In genomic region chr4:83932996-83933395, GRCh38 we compare ENCODE assay signal across 20 cellular contexts.
DNase-seq lines count a peak whose midpoint lies in the region; ATAC-seq, FAIRE-seq and TF ChIP-seq lines count a peak whose summit lies in the region.
"Had no signal": no experiment of that assay in that cellular context is flagged by ENCODE, and none has a peak within 500 bp of the region (broad histone marks: within the 10 kb centered on the region; RNA-seq: fewer than 3 reads in every experiment).

No MANE protein-coding gene starts in this region.

- no peaks in the 10 kb centered on the region for H3K36me3 Mint-ChIP-seq in astrocyte (ENCODE audit: low read depth, unreplicated experiment)
- H3K36me3 Mint-ChIP-seq in stimulated activated memory B cell treated with anti-CD40 and anti-IgM and Interleukin-4, amounts not matched to agents 10 μg/mL and 1 μg/mL and 100 μg/mL, for 72 hours, result no peaks in the 10 kb centered on the region
- H3K36me3 Mint-ChIP-seq: CD8-positive, alpha-beta memory T cell had no signal

- no peak for ATAC-seq in GM18519 (IDR thresholded peaks at IDR 0.05; ENCODE audit: low FRiP score, unreplicated experiment)
- no peak for ATAC-seq in stimulated activated memory B cell treated with anti-CD40 and anti-IgM and Interleukin-4, amounts not matched to agents 10 μg/mL and 1 μg/mL and 100 μg/mL, for 72 hours
- ATAC-seq: HepG2 had no signal

- H3K4me1 Mint-ChIP-seq in astrocyte (ENCODE audit: low read depth, unreplicated experiment), result no peaks in the 10 kb centered on the region
- H3K4me1 Mint-ChIP-seq in stimulated activated memory B cell treated with anti-CD40 and anti-IgM and Interleukin-4, amounts not matched to agents 10 μg/mL and 1 μg/mL and 100 μg/mL, for 72 hours, result no peaks in the 10 kb centered on the region
- H3K4me1 Mint-ChIP-seq: B cell; CD8-positive, alpha-beta memory T cell had no signal

- H3K9me3 Mint-ChIP-seq in astrocyte (ENCODE audit: unreplicated experiment), result no peaks in the 10 kb centered on the region
- H3K9me3 Mint-ChIP-seq in stimulated activated memory B cell treated with anti-CD40 and anti-IgM and Interleukin-4, amounts not matched to agents 10 μg/mL and 1 μg/mL and 100 μg/mL, for 72 hours, result peaks cover 2% of the 10 kb centered on the region

- H4K20me1 ChIP-seq in astrocyte (ENCODE audit: insufficient read depth, low read length), result no peaks in the 10 kb centered on the region
- H4K20me1 ChIP-seq: BLaER1 treated with 17β-estradiol and CSF1 and Interleukin-3, amounts not matched to agents 10 nM and 100 nM had no signal

- DNase-seq in ELR (ENCODE audit: low read depth) (peak; percentile 30), astrocyte (ENCODE audit: low read depth) (peak; percentile 1), foreskin fibroblast (peak; percentile 9 to 20), NCI-H1417 (lab: John Stamatoyannopoulos, UW) (no peak), GM19239 (ENCODE audit: insufficient read length, low spot score) (no peak)
- DNase-seq: 8988T; CD8-positive, alpha-beta memory T cell; COR-L47; DMS 273 treated with DMSO at 0.1 percent for 48 hours; DMS53; DND-41; GDM1; GM23248 had no signal

- H3K4me3 ChIP-seq in astrocyte (ENCODE audit: insufficient read depth, low read depth, low read length) (no peak overlapping the region), foreskin fibroblast (ENCODE audit: low read depth in 1 of 2, low read length in 2 of 2) (no peak overlapping the region), skeletal muscle satellite cell (ENCODE audit: low read length) (no peak overlapping the region)
- H3K4me3 ChIP-seq: BLaER1 treated with 17β-estradiol and CSF1 and Interleukin-3, amounts not matched to agents 10 nM and 100 nM; GM23248; HAP-1 had no signal

- H2AFZ ChIP-seq in astrocyte (ENCODE audit: low read depth, low read length), result no peak overlapping the region
- H2AFZ ChIP-seq: GM23248 had no signal

- H3K4me1 ChIP-seq in astrocyte (ENCODE audit: insufficient read depth, low read length) (no peaks in the 10 kb centered on the region), skeletal muscle satellite cell (ENCODE audit: control insufficient read depth, insufficient read depth, low read length) (peaks cover 18% of the 10 kb centered on the region)
- H3K4me1 ChIP-seq: BLaER1 treated with 17β-estradiol and CSF1 and Interleukin-3, amounts not matched to agents 10 nM and 100 nM had no signal

- H3K36me3 ChIP-seq in astrocyte (ENCODE audit: insufficient read depth, low read length) (no peaks in the 10 kb centered on the region), skeletal muscle satellite cell (ENCODE audit: insufficient read depth, low read length) (no peaks in the 10 kb centered on the region)
- H3K36me3 ChIP-seq: BLaER1 treated with 17β-estradiol and CSF1 and Interleukin-3, amounts not matched to agents 10 nM and 100 nM; HAP-1 had no signal

- H3K9ac ChIP-seq in astrocyte (ENCODE audit: low read length) (no peak overlapping the region), skeletal muscle satellite cell (ENCODE audit: low read depth, low read length) (no peak overlapping the region)
- H3K9ac ChIP-seq: BLaER1 treated with 17β-estradiol and CSF1 and Interleukin-3, amounts not matched to agents 10 nM and 100 nM; GM23248 had no signal

- H3K9me3 ChIP-seq in astrocyte (ENCODE audit: insufficient read depth, low read depth, low read length), result no peaks in the 10 kb centered on the region
- no peaks in the 10 kb centered on the region for H3K9me3 ChIP-seq in skeletal muscle satellite cell (replicated peaks; ENCODE audit: low read length)
- H3K9me3 ChIP-seq: BLaER1 treated with 17β-estradiol and CSF1 and Interleukin-3, amounts not matched to agents 10 nM and 100 nM; HAP-1 had no signal

- TF ChIP-seq CTCF in astrocyte (IDR thresholded peaks at IDR 0.05; ENCODE audit: insufficient read depth, low read depth, low read length) (no peak), foreskin fibroblast (IDR thresholded peaks at IDR 0.05; ENCODE audit: low read depth, low read length) (no peak)

- H3K27ac Mint-ChIP-seq in astrocyte (ENCODE audit: unreplicated experiment), result no peak overlapping the region
- H3K27ac Mint-ChIP-seq in stimulated activated memory B cell treated with anti-CD40 and anti-IgM and Interleukin-4, amounts not matched to agents 10 μg/mL and 1 μg/mL and 100 μg/mL, for 72 hours, result no peak overlapping the region
- H3K27ac Mint-ChIP-seq: B cell; CD8-positive, alpha-beta memory T cell had no signal

- H3K4me3 Mint-ChIP-seq in astrocyte (ENCODE audit: unreplicated experiment), result no peak overlapping the region
- H3K4me3 Mint-ChIP-seq in stimulated activated memory B cell treated with anti-CD40 and anti-IgM and Interleukin-4, amounts not matched to agents 10 μg/mL and 1 μg/mL and 100 μg/mL, for 72 hours, result no peak overlapping the region
- H3K4me3 Mint-ChIP-seq: B cell; CD8-positive, alpha-beta memory T cell had no signal

- H3K27me3 ChIP-seq in astrocyte (ENCODE audit: insufficient read depth, low read length) (no peaks in the 10 kb centered on the region), skeletal muscle satellite cell (ENCODE audit: control insufficient read depth, insufficient read depth, low read length) (no peaks in the 10 kb centered on the region)
- H3K27me3 ChIP-seq: BLaER1 treated with 17β-estradiol and CSF1 and Interleukin-3, amounts not matched to agents 10 nM and 100 nM had no signal

- H3K4me2 ChIP-seq in astrocyte (ENCODE audit: low read length), result no peak overlapping the region
- peak overlapping the region; percentile 11 for H3K4me2 ChIP-seq in skeletal muscle satellite cell (ENCODE audit: low read length)
- H3K4me2 ChIP-seq: BLaER1 treated with 17β-estradiol and CSF1 and Interleukin-3, amounts not matched to agents 10 nM and 100 nM had no signal

- no peak overlapping the region for H3K27ac ChIP-seq in astrocyte (ENCODE audit: low read depth, low read length)
- H3K27ac ChIP-seq: BLaER1 treated with 17β-estradiol and CSF1 and Interleukin-3, amounts not matched to agents 10 nM and 100 nM; GM23248 had no signal

- H3K79me2 ChIP-seq in astrocyte (ENCODE audit: insufficient read depth, low read length), result no peaks in the 10 kb centered on the region

- H3K27me3 Mint-ChIP-seq in astrocyte (ENCODE audit: low read depth, unreplicated experiment), result peaks cover 3% of the 10 kb centered on the region
- H3K27me3 Mint-ChIP-seq in stimulated activated memory B cell treated with anti-CD40 and anti-IgM and Interleukin-4, amounts not matched to agents 10 μg/mL and 1 μg/mL and 100 μg/mL, for 72 hours, result no peaks in the 10 kb centered on the region

- FAIRE-seq in astrocyte (lab: Jason Lieb, UNC), result no peak
- no peak for FAIRE-seq in GM19239 (lab: Jason Lieb, UNC)
- FAIRE-seq: HepG2 had no signal

Comparison
In these comparisons a context has a peak if more than half of its experiments do, and no peak if none do; other contexts are left out.
1. DNase-seq: peak in ELR (single experiment), astrocyte (single experiment) and foreskin fibroblast (2 of 2); none in NCI-H1417 (0 of 3) and GM19239 (single experiment).